8 cellular contexts compared by ENCODE assay signal in genomic region chr4:130336585-130337217, GRCh38.
DNase-seq lines count a peak whose midpoint lies in the region; ATAC-seq and TF ChIP-seq lines count a peak whose summit lies in the region.

No MANE protein-coding gene starts in this region.

- DNase-seq in ACHN, result peak; percentile 25
- DNase-seq in Panc1 (ENCODE audit: low read depth, low spot score), result no peak
- peak; percentile 31 for DNase-seq in iPS-NIHi11 (ENCODE audit: low spot score)
- no peak for DNase-seq in activated CD4-positive, alpha-beta T cell treated with anti-CD3 and anti-CD28 coated beads for 4 hours
- DNase-seq in foreskin melanocyte, result no peak
- no peak for DNase-seq in DMS79 treated with DMSO at 0.1 percent for 48 hours (lab: John Stamatoyannopoulos, UW)

- H3K4me1 ChIP-seq in Panc1 (ENCODE audit: control insufficient read depth, insufficient read depth, low read length), result no peaks in the 10 kb centered on the region

- POLR2A ChIA-PET in Panc1 (lab: Charles Lee), result no interaction called here

- no peaks in the 10 kb centered on the region for H3K27me3 ChIP-seq in Panc1 (ENCODE audit: control insufficient read depth, insufficient read depth, low read length)

- peak; percentile 82 for ATAC-seq in GM18858 (IDR thresholded peaks at IDR 0.05; ENCODE audit: unreplicated experiment)
- ATAC-seq in HG03039 (IDR thresholded peaks at IDR 0.05; ENCODE audit: unreplicated experiment), result peak; percentile 71
- no peak for ATAC-seq in Panc1

- no TSS peak for BruUV-seq in Panc1 (replicated peaks; lab: Mats Ljungman, UMichigan)

- H3K27ac ChIP-seq in Panc1 (ENCODE audit: low read length), result no peak overlapping the region

- no peaks in the 10 kb centered on the region for H3K36me3 ChIP-seq in Panc1 (ENCODE audit: control insufficient read depth, insufficient read depth, low read length)

- H3K4me3 ChIP-seq in Panc1 (ENCODE audit: low read depth in 2 of 2, low read length in 2 of 2), result no peak overlapping the region

- CTCF ChIA-PET in Panc1 (lab: Charles Lee), result no interaction called here

- intact Hi-C loops in Panc1 (cut with micrococcal nuclease; ENCODE audit: unreplicated experiment), result no loop called here

- no peaks in the 10 kb centered on the region for H3K9me3 ChIP-seq in Panc1 (ENCODE audit: control insufficient read depth, insufficient read depth, low read depth, low read length)

- in situ Hi-C loops in ACHN (cut with HindIII; ENCODE audit: low pct_ligation_motif_present, low pct_unique_long_range_greater_than_20kb, low sequenced_read_pairs) (no loop called here), Panc1 (cut with HindIII; ENCODE audit: low pct_unique_long_range_greater_than_20kb, low sequenced_read_pairs) (no loop called here)

- TF ChIP-seq CTCF in Panc1 (IDR thresholded peaks at IDR 0.05), result peak; percentile 56

Comparison
In these comparisons a context has a peak if more than half of its experiments do, and no peak if none do; other contexts are left out.
1. DNase-seq: peak in ACHN (single experiment) and iPS-NIHi11 (single experiment); none in Panc1 (single experiment), activated CD4-positive, alpha-beta T cell treated with anti-CD3 and anti-CD28 coated beads for 4 hours (0 of 2), foreskin melanocyte (single experiment) and DMS79 treated with DMSO at 0.1 percent for 48 hours (single experiment).